2 cellular contexts compared by ENCODE assay signal in the genomic region with DNA sequence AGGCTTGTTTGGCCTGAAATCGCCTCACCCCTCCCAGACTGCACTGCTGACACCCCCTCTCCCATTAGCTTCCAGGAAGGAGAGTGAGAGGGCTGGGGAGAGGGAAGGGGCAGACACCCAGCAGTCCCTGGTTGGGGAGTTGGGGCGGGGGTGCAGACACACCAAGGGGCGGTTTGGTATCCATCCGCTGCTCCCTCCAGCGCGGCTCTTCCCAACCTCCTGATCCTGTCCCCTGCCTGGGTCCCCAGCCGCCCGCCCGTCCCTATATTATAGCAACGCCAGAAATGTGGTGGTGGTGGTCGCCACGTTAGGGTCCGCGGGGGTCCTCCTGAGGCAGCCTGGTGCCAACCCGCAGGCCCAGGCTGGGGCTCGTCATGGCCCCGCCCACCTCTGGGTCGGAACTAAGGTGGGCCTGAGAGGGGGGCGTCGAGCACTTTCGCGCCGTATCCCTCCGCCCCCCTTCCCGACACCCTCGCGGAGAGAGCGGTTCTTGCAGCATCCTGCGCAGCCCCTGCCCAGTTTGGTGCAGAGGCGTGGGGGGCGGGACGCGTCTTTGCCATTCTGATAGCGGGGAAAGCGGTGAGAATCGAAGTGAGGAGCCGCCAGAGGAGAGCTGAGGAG.
TF ChIP-seq lines count a peak whose summit lies in the region.

No MANE protein-coding gene starts in this region.

TF ChIP-seq in H1, 55 proteins besides CTCF, POLR2A, EP300 and RAD21:
- TF ChIP-seq SP1 (IDR thresholded peaks at IDR 0.05; ENCODE audit: low read depth, low read length) (no peak), PHF8 (conservative IDR thresholded peaks at IDR 0.05; ENCODE audit: low read depth, low read length) (peak; percentile 7; the same call in 1 of the 2 replicates), RBBP5 (IDR thresholded peaks at IDR 0.05; ENCODE audit: borderline replicate concordance, low read depth, low read length) (peak; percentile 50; the same call in 1 of the 2 replicates), TAF1 (IDR thresholded peaks at IDR 0.05; ENCODE audit: low read depth, low read length) (peak; percentile 46; the same call in 1 of the 2 replicates)

TF ChIP-seq in neural cell, 6 proteins besides CTCF, POLR2A, EP300 and RAD21:
- TF ChIP-seq POLR2AphosphoS5 (IDR thresholded peaks at IDR 0.05) (no peak), SMC3 (conservative IDR thresholded peaks at IDR 0.05; ENCODE audit: poor library complexity) (no peak), REST (IDR thresholded peaks at IDR 0.05; ENCODE audit: borderline replicate concordance) (no peak), TAF1 (IDR thresholded peaks at IDR 0.05; ENCODE audit: low read depth) (no peak), EZH2 (IDR thresholded peaks at IDR 0.05; ENCODE audit: borderline replicate concordance, insufficient read depth, low read length, poor library complexity, severe bottlenecking) (no peak), MXI1 (conservative IDR thresholded peaks at IDR 0.05; ENCODE audit: poor library complexity, severe bottlenecking) (no peak)
